ENCODE assay signal across 14 cellular contexts in genomic region chr9:33851301-33851700, GRCh38. TPM values are rescaled to one million over a fixed set of nuclear protein-coding genes. Genes with fewer than 3 reads are reported as not detected.
A peak's percentile ranks its signal among the peaks of the same experiment; 100 is the strongest.
DNase-seq lines count a peak whose midpoint lies in the region; ATAC-seq and TF ChIP-seq lines count a peak whose summit lies in the region.
"Had no signal": no experiment of that assay in that cellular context is flagged by ENCODE, and none has a peak within 500 bp of the region (broad histone marks: within the 10 kb centered on the region; RNA-seq: fewer than 3 reads in every experiment).

No MANE protein-coding gene starts in this region.

- H3K27ac Mint-ChIP-seq in CD4-positive, alpha-beta T cell = peak overlapping the region; percentile 57
- peak overlapping the region; percentile 49 to 89 for H3K27ac Mint-ChIP-seq in effector memory CD8-positive, alpha-beta T cell
- no peak overlapping the region for H3K27ac Mint-ChIP-seq in neural progenitor cell
- H3K27ac Mint-ChIP-seq: stimulated activated naive CD8-positive, alpha-beta T cell treated with anti-CD3 and anti-CD28 coated beads, Interleukin-15, amount 100 ng/mL, for 72 hours had no signal

- H3K9me3 ChIP-seq in CD4-positive, alpha-beta T cell (ENCODE audit: control insufficient read depth, low read length) = no peaks in the 10 kb centered on the region
- H3K9me3 ChIP-seq in Karpas-422 (ENCODE audit: low read length) = no peaks in the 10 kb centered on the region
- H3K9me3 ChIP-seq in neural progenitor cell (ENCODE audit: low read depth) = no peaks in the 10 kb centered on the region
- H3K9me3 ChIP-seq: BLaER1 treated with 17β-estradiol and CSF1 and Interleukin-3, amounts not matched to agents 10 nM and 100 nM; right lobe of liver had no signal

- H3K9me2 ChIP-seq in Karpas-422 (replicated peaks; ENCODE audit: insufficient read depth, low read length) = no peaks in the 10 kb centered on the region

- H3K79me2 ChIP-seq in Karpas-422 (ENCODE audit: low read length) (peaks cover 100% of the 10 kb centered on the region), neural progenitor cell (ENCODE audit: low read depth) (peaks cover 100% of the 10 kb centered on the region)

- H3K9me3 Mint-ChIP-seq in CD4-positive, alpha-beta T cell = no peaks in the 10 kb centered on the region
- H3K9me3 Mint-ChIP-seq in effector memory CD8-positive, alpha-beta T cell = no peaks in the 10 kb centered on the region
- no peaks in the 10 kb centered on the region for H3K9me3 Mint-ChIP-seq in neural progenitor cell
- H3K9me3 Mint-ChIP-seq: activated naive CD4-positive, alpha-beta T cell treated with anti-CD3 and anti-CD28 coated beads, Interleukin-2, amount 50 U/mL, for 24 hours; stimulated activated naive CD8-positive, alpha-beta T cell treated with anti-CD3 and anti-CD28 coated beads, Interleukin-15, amount 100 ng/mL, for 72 hours had no signal

- H3K27me3 ChIP-seq in CD4-positive, alpha-beta T cell (ENCODE audit: control insufficient read depth, insufficient read depth, low read length) = no peaks in the 10 kb centered on the region
- H3K27me3 ChIP-seq in Karpas-422 (ENCODE audit: low read length) (no peaks in the 10 kb centered on the region), neural progenitor cell (no peaks in the 10 kb centered on the region)
- H3K27me3 ChIP-seq: BLaER1 treated with 17β-estradiol and CSF1 and Interleukin-3, amounts not matched to agents 10 nM and 100 nM; right lobe of liver had no signal

- intact Hi-C loops in CD4-positive, alpha-beta T cell (cut with DNase I, micrococcal nuclease) = loop anchor here in 1 of 2 experiments (5.0 kb wide), 1 partner anchor 229 kb away; no protein-coding TSS in a partner anchor

- peaks cover 42% of the 10 kb centered on the region for H3K4me1 ChIP-seq in Karpas-422 (ENCODE audit: low read length)
- no peaks in the 10 kb centered on the region for H3K4me1 ChIP-seq in neural progenitor cell

- no peak for DNase-seq in CD4-positive, alpha-beta T cell
- DNase-seq in Karpas-422 = no peak
- DNase-seq in effector memory CD8-positive, alpha-beta T cell = no peak
- DNase-seq in neural progenitor cell (ENCODE audit: low spot score) = no peak
- DNase-seq in foreskin melanocyte = no peak
- no peak for DNase-seq in activated CD8-positive, alpha-beta memory T cell treated with anti-CD3 and anti-CD28 coated beads, Interleukin-2, amount 50 U/mL, for 4 hours
- DNase-seq in activated CD4-positive, CD25-positive, alpha-beta regulatory T cell treated with anti-CD3 and anti-CD28 coated beads, Interleukin-2, amount 50 U/mL, for 72 hours = no peak
- no peak for DNase-seq in activated effector memory CD4-positive, alpha-beta T cell treated with anti-CD3 and anti-CD28 coated beads, Interleukin-2, amount 50 U/mL, for 16 hours
- DNase-seq: NCI-H1048; right lobe of liver; RPMI8226; stimulated activated naive CD8-positive, alpha-beta T cell treated with anti-CD3 and anti-CD28 coated beads, Interleukin-15, amount 100 ng/mL, for 72 hours had no signal

- TF ChIP-seq CTCF in CD4-positive, alpha-beta T cell (IDR thresholded peaks at IDR 0.05) = no peak
- TF ChIP-seq CTCF in neural progenitor cell (IDR thresholded peaks at IDR 0.05) = no peak

- H3K4me3 Mint-ChIP-seq in CD4-positive, alpha-beta T cell = no peak overlapping the region
- H3K4me3 Mint-ChIP-seq in effector memory CD8-positive, alpha-beta T cell = no peak overlapping the region
- no peak overlapping the region for H3K4me3 Mint-ChIP-seq in neural progenitor cell
- H3K4me3 Mint-ChIP-seq: activated naive CD4-positive, alpha-beta T cell treated with anti-CD3 and anti-CD28 coated beads, Interleukin-2, amount 50 U/mL, for 24 hours; stimulated activated naive CD8-positive, alpha-beta T cell treated with anti-CD3 and anti-CD28 coated beads, Interleukin-15, amount 100 ng/mL, for 72 hours had no signal

- H3K9ac ChIP-seq in Karpas-422 (ENCODE audit: low read length) = no peak overlapping the region
- no peak overlapping the region for H3K9ac ChIP-seq in neural progenitor cell

- no peaks in the 10 kb centered on the region for H4K20me1 ChIP-seq in Karpas-422 (ENCODE audit: insufficient read depth, low read depth, low read length)
- H4K20me1 ChIP-seq in neural progenitor cell (ENCODE audit: low read depth) = peaks cover 100% of the 10 kb centered on the region

- no peak overlapping the region for H3K4me3 ChIP-seq in Karpas-422 (ENCODE audit: low read length)
- H3K4me3 ChIP-seq in neural progenitor cell = no peak overlapping the region
- H3K4me3 ChIP-seq: BLaER1 treated with 17β-estradiol and CSF1 and Interleukin-3, amounts not matched to agents 10 nM and 100 nM; right lobe of liver had no signal

- H2AFZ ChIP-seq in Karpas-422 (ENCODE audit: low read length) (no peak overlapping the region), neural progenitor cell (replicated peaks) (no peak overlapping the region)

- peaks cover 64% of the 10 kb centered on the region for H3K4me1 Mint-ChIP-seq in CD4-positive, alpha-beta T cell (ENCODE audit: low read depth)
- H3K4me1 Mint-ChIP-seq in effector memory CD8-positive, alpha-beta T cell (ENCODE audit: low read depth in 2 of 2) = peaks cover 10 to 47% of the 10 kb centered on the region in 2 donors
- peaks cover 9% of the 10 kb centered on the region for H3K4me1 Mint-ChIP-seq in neural progenitor cell

- no peak for ATAC-seq in CD4-positive, alpha-beta T cell (ENCODE audit: poor library complexity)
- no peak for ATAC-seq in effector memory CD8-positive, alpha-beta T cell (replicated peaks)
- ATAC-seq: stimulated activated naive CD8-positive, alpha-beta T cell treated with anti-CD3 and anti-CD28 coated beads, Interleukin-15, amount 100 ng/mL, for 72 hours had no signal

- H3K36me3 ChIP-seq in Karpas-422 (ENCODE audit: insufficient read depth, low read length) (no peaks in the 10 kb centered on the region), neural progenitor cell (no peaks in the 10 kb centered on the region)
- H3K36me3 ChIP-seq: right lobe of liver had no signal

- POLR2A ChIA-PET in CD4-positive, alpha-beta T cell (lab: Charles Lee) = interaction anchor here (1.7 kb wide), 1 partner anchor 38 kb away, joined by 11 read pairs; no protein-coding TSS in a partner anchor

- CTCF ChIA-PET in CD4-positive, alpha-beta T cell (lab: Charles Lee) = interaction anchor here (4.5 kb wide), 1 partner anchor 37 kb away, joined by 51 read pairs; no protein-coding TSS in a partner anchor

- H3K4me2 ChIP-seq in Karpas-422 (ENCODE audit: low read depth, low read length, poor library complexity, severe bottlenecking) (no peak overlapping the region), neural progenitor cell (no peak overlapping the region)

- no peak overlapping the region for H3K27ac ChIP-seq in CD4-positive, alpha-beta T cell (ENCODE audit: low read depth, low read length)
- 0 out of 2 replicates have a peak overlapping the region, but pooled peaks have one; percentile 9 for H3K27ac ChIP-seq in Karpas-422 (ENCODE audit: low read length)
- peak overlapping the region; percentile 21 for H3K27ac ChIP-seq in neural progenitor cell

- peaks cover 12% of the 10 kb centered on the region for H3F3A ChIP-seq in neural progenitor cell (ENCODE audit: low read depth)

- no peaks in the 10 kb centered on the region for H3K27me3 Mint-ChIP-seq in CD4-positive, alpha-beta T cell
- H3K27me3 Mint-ChIP-seq in effector memory CD8-positive, alpha-beta T cell = no peaks in the 10 kb centered on the region
- H3K27me3 Mint-ChIP-seq in neural progenitor cell (ENCODE audit: insufficient read depth, low read depth) = no peaks in the 10 kb centered on the region
- H3K27me3 Mint-ChIP-seq: activated naive CD4-positive, alpha-beta T cell treated with anti-CD3 and anti-CD28 coated beads, Interleukin-2, amount 50 U/mL, for 24 hours; stimulated activated naive CD8-positive, alpha-beta T cell treated with anti-CD3 and anti-CD28 coated beads, Interleukin-15, amount 100 ng/mL, for 72 hours had no signal

- H3K36me3 Mint-ChIP-seq in CD4-positive, alpha-beta T cell (ENCODE audit: low read depth) = peaks cover 14% of the 10 kb centered on the region
- H3K36me3 Mint-ChIP-seq in effector memory CD8-positive, alpha-beta T cell (ENCODE audit: insufficient read depth) = peaks cover 5% of the 10 kb centered on the region
- H3K36me3 Mint-ChIP-seq in neural progenitor cell = peaks cover 10% of the 10 kb centered on the region

RNA-seq across cellular contexts. Expression of gene UBE2R2, which starts 34.3 kb away (rescaled TPM):
- total RNA-seq in CD4-positive, alpha-beta T cell = 10 to 100 TPM; 22.7 to 24.5 TPM
- 21.7 and 34.0 TPM in 2 replicates for total RNA-seq in Karpas-422 (2014; rRNA removed; shearing (Covaris generic); ENCODE audit: low replicate concordance)
- total RNA-seq in neural progenitor cell (ENCODE audit: low replicate concordance) = 53.6 and 68.3 TPM in 2 replicates

RNA-seq across cellular contexts. Expression of gene PRSS3, which starts 55.9 kb away (rescaled TPM):
- not detected for total RNA-seq in CD4-positive, alpha-beta T cell
- 0.40 TPM in 1 of 2 replicates, not detected in the other for total RNA-seq in Karpas-422 (2014; rRNA removed; shearing (Covaris generic); ENCODE audit: low replicate concordance)
- total RNA-seq in neural progenitor cell (ENCODE audit: low replicate concordance) = not detected in 2 replicates
